12 cellular contexts compared by ENCODE assay signal in the genomic region with DNA sequence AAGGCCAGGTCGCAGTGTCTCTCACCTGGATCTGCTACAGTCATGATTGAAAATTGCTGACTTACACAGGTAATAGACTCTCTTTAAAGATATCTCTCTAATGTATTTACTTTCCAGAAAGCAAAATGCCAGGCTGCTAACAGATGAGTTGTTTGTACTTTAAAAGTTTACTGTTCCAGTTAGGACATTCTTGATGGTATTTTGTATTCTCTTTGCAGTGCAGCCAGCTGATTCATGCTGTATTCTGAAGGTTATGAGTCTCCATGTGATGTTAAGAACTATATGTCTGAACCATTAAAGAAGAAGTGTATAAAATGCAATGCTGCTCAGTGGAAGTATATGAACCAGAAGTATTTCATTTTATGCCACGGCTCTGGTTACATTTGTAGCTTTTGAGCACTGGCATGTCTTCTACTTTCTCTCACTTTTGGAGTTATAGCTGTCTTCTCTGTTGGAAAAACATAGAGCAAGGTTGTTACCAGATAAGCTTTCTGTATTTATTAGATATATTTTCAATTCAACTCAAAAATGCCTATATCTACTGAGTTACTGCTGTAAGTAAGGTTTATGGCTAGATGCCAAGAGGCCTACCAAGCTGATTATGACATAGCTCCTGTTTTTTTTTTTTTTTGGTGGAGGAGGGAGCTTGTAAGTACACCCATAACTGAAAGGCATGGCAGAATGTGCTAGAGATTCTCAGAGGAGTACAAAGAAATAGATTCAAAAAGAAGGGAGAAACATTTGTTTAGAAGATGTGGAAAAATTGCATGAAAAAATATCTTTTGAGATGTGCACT.
DNase-seq lines count a peak whose midpoint lies in the region; ATAC-seq and TF ChIP-seq lines count a peak whose summit lies in the region.
"Had no signal": no experiment of that assay in that cellular context is flagged by ENCODE, and none has a peak within 500 bp of the region (broad histone marks: within the 10 kb centered on the region; RNA-seq: fewer than 3 reads in every experiment).

No MANE protein-coding gene starts in this region.

- H3K27me3 ChIP-seq in A673 (replicated peaks; ENCODE audit: insufficient read depth, low read depth, low read length, poor library complexity): peaks cover 6% of the 10 kb centered on the region
- no peaks in the 10 kb centered on the region for H3K27me3 ChIP-seq in H7 (ENCODE audit: control insufficient read depth, insufficient read depth, low read length)

- H3K27me3 Mint-ChIP-seq in glutamatergic neuron (ENCODE audit: unreplicated experiment): no peaks in the 10 kb centered on the region
- H3K27me3 Mint-ChIP-seq in stimulated activated memory B cell treated with anti-CD40 and anti-IgM and Interleukin-4, amounts not matched to agents 10 μg/mL and 1 μg/mL and 100 μg/mL, for 72 hours: no peaks in the 10 kb centered on the region

- no peak for ATAC-seq in stimulated activated memory B cell treated with anti-CD40 and anti-IgM and Interleukin-4, amounts not matched to agents 10 μg/mL and 1 μg/mL and 100 μg/mL, for 72 hours

- H3K4me3 Mint-ChIP-seq in glutamatergic neuron (ENCODE audit: unreplicated experiment): no peak overlapping the region
- no peak overlapping the region for H3K4me3 Mint-ChIP-seq in stimulated activated memory B cell treated with anti-CD40 and anti-IgM and Interleukin-4, amounts not matched to agents 10 μg/mL and 1 μg/mL and 100 μg/mL, for 72 hours

- no peak overlapping the region for H3K4me3 ChIP-seq in A673 (ENCODE audit: low read depth, low read length, poor library complexity, severe bottlenecking)
- H3K4me3 ChIP-seq in H7 (ENCODE audit: insufficient read depth, low read depth, low read length): no peak overlapping the region

- BruUV-seq in A673 (replicated peaks; lab: Mats Ljungman, UMichigan): no TSS peak

- TF ChIP-seq CTCF in A673 (conservative IDR thresholded peaks at IDR 0.05; ENCODE audit: low read depth, low read length): no peak
- no peak for TF ChIP-seq CTCF in glutamatergic neuron (IDR thresholded peaks at IDR 0.05; ENCODE audit: partially characterized antibody, unreplicated experiment)

- H3K36me3 Mint-ChIP-seq in glutamatergic neuron (ENCODE audit: unreplicated experiment): no peaks in the 10 kb centered on the region
- no peaks in the 10 kb centered on the region for H3K36me3 Mint-ChIP-seq in stimulated activated memory B cell treated with anti-CD40 and anti-IgM and Interleukin-4, amounts not matched to agents 10 μg/mL and 1 μg/mL and 100 μg/mL, for 72 hours

- H3K9me3 ChIP-seq in A673 (ENCODE audit: low read depth, low read length, poor library complexity, severe bottlenecking): no peaks in the 10 kb centered on the region

- H3K27ac Mint-ChIP-seq in glutamatergic neuron (ENCODE audit: unreplicated experiment): peak overlapping the region; percentile 45
- no peak overlapping the region for H3K27ac Mint-ChIP-seq in stimulated activated memory B cell treated with anti-CD40 and anti-IgM and Interleukin-4, amounts not matched to agents 10 μg/mL and 1 μg/mL and 100 μg/mL, for 72 hours

- POLR2A ChIA-PET in A673 (lab: Charles Lee; ENCODE audit: low non-redundant PET): no interaction called here

- H3K4me1 ChIP-seq in A673 (ENCODE audit: insufficient read depth, low read length, poor library complexity, severe bottlenecking): no peaks in the 10 kb centered on the region

- peaks cover 36% of the 10 kb centered on the region for H3K4me1 Mint-ChIP-seq in glutamatergic neuron (ENCODE audit: low read depth, unreplicated experiment)
- H3K4me1 Mint-ChIP-seq in stimulated activated memory B cell treated with anti-CD40 and anti-IgM and Interleukin-4, amounts not matched to agents 10 μg/mL and 1 μg/mL and 100 μg/mL, for 72 hours: peaks cover 7% of the 10 kb centered on the region

- peaks cover 6% of the 10 kb centered on the region for H3K9me3 Mint-ChIP-seq in glutamatergic neuron (ENCODE audit: unreplicated experiment)
- no peaks in the 10 kb centered on the region for H3K9me3 Mint-ChIP-seq in stimulated activated memory B cell treated with anti-CD40 and anti-IgM and Interleukin-4, amounts not matched to agents 10 μg/mL and 1 μg/mL and 100 μg/mL, for 72 hours

- intact Hi-C loops in A673 (cut with micrococcal nuclease; ENCODE audit: unreplicated experiment): no loop called here

- CTCF ChIA-PET in A673 (lab: Charles Lee): no interaction called here

- H3K36me3 ChIP-seq in A673 (ENCODE audit: insufficient read depth, low read length, poor library complexity, severe bottlenecking) (no peaks in the 10 kb centered on the region), H7 (replicated peaks; ENCODE audit: control insufficient read depth, insufficient read depth, low read length) (no peaks in the 10 kb centered on the region)

- peak; percentile 3 for DNase-seq in A673 (ENCODE audit: low spot score)
- peak in 39 of 76 experiments; percentile 4 to 83 (median 56) for DNase-seq in HUDEP-2 (lab: John Stamatoyannopoulos, UW; ENCODE audit: unreplicated experiment in 76 of 76)
- DNase-seq in amniotic epithelial cell (ENCODE audit: low read depth): peak; percentile 81
- DNase-seq in glutamatergic neuron: no peak
- DNase-seq in putamen (ENCODE audit: low spot score): no peak
- DNase-seq in COLO668 (lab: John Stamatoyannopoulos, UW; ENCODE audit: unreplicated experiment): no peak
- no peak for DNase-seq in H7
- DNase-seq: DND-41, NCI-H510A, T1000 had no signal

- H3K27ac ChIP-seq in A673 (ENCODE audit: low read depth, low read length, poor library complexity, severe bottlenecking): no peak overlapping the region
- H3K27ac ChIP-seq: RWPE1 had no signal

Comparison
In these comparisons a context has a peak if more than half of its experiments do, and no peak if none do; other contexts are left out.
1. DNase-seq: peak in A673 (single experiment), HUDEP-2 (39 of 76) and amniotic epithelial cell (single experiment); none in glutamatergic neuron (single experiment), putamen (single experiment), COLO668 (single experiment) and H7 (single experiment).